In the genomic region with DNA sequence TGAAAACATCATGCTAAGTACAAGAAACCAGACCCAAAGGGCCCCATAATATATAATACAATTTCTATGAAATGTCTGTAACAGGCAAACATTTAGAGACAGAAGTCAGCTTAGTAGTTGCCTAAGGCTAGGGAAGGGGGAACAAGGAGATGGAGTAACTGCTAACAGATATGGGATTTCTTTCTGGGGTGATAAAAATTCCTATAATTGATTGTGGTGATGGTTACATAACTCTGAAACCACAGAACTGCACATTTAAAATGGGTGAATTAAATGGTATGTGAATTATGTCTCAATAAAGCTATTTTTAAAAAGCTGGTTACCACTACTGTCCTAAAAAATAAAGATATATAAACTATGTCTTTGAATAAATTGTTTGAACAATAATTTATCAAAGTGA, we compare ENCODE assay signal across 15 cellular contexts.
"Had no signal": no experiment of that assay in that cellular context is flagged by ENCODE, and none has a peak within 500 bp of the region (broad histone marks: within the 10 kb centered on the region; RNA-seq: fewer than 3 reads in every experiment).

No MANE protein-coding gene starts in this region.

- H3K27me3 ChIP-seq: brain microvascular endothelial cell, pancreas, stomach, testis had no signal

- H3K4me1 ChIP-seq: neural progenitor cell, testis had no signal

- H3K27ac ChIP-seq: brain microvascular endothelial cell, neural progenitor cell, pancreas, stomach, testis had no signal

- H3K4me2 ChIP-seq: neural progenitor cell had no signal

- H2AFZ ChIP-seq: neural progenitor cell had no signal

- H3K9ac ChIP-seq: neural progenitor cell had no signal

- ATAC-seq: left lobe of liver, pancreas, T-cell had no signal

- H3K9me3 ChIP-seq: pancreas, stomach, testis had no signal

- H3K4me3 ChIP-seq: neural progenitor cell, pancreas, stomach, testis had no signal

- DNase-seq: activated CD4-positive, CD25-positive, alpha-beta regulatory T cell treated with anti-CD3 and anti-CD28 coated beads, Interleukin-2, amount 50 U/mL, for 72 hours; activated naive CD4-positive, alpha-beta T cell treated with anti-CD3 and anti-CD28 coated beads, Interleukin-2, amount 50 U/mL, for 16 hours; brain microvascular endothelial cell; effector memory CD4-positive, alpha-beta T cell; islet precursor cell; midbrain; pancreas; stimulated activated CD4-positive, alpha-beta T cell treated with anti-CD3 and anti-CD28 coated beads, Interleukin-12 subunit alpha, Interleukin-12 subunit beta, amount 100 ng/mL, for 4 hours; stimulated activated CD4-positive, alpha-beta T cell treated with anti-CD3 and anti-CD28 coated beads, Interleukin-2, amount 100 ng/mL, for 24 hours; stomach; T-cell; T-helper 9 cell; testis had no signal

- H3K36me3 ChIP-seq: brain microvascular endothelial cell, neural progenitor cell, pancreas had no signal
